Comparison of ENCODE assay signal across 27 cellular contexts in genomic region chr11:125561924-125562323, GRCh38.
"Had no signal": no experiment of that assay in that cellular context is flagged by ENCODE, and none has a peak within 500 bp of the region (broad histone marks: within the 10 kb centered on the region; RNA-seq: fewer than 3 reads in every experiment).

No MANE protein-coding gene starts in this region.

- H3K36me3 ChIP-seq: colonic mucosa, esophagus muscularis mucosa, esophagus squamous epithelium, gastrocnemius medialis, gastroesophageal sphincter, heart left ventricle, heart right ventricle had no signal

- H3K9me3 ChIP-seq: colonic mucosa, esophagus muscularis mucosa, esophagus squamous epithelium, gastrocnemius medialis, gastroesophageal sphincter, heart left ventricle, heart right ventricle had no signal

- DNase-seq: colonic mucosa; cortex of kidney; dermis blood vessel endothelial cell; dorsolateral prefrontal cortex; effector CD4-positive, alpha-beta T cell; effector CD8-positive, alpha-beta T cell; effector memory CD4-positive, alpha-beta T cell; effector memory CD8-positive, alpha-beta T cell; endodermal cell; erythroblast; esophagus squamous epithelium; foreskin fibroblast; foreskin keratinocyte; foreskin melanocyte; gastrocnemius medialis; glutamatergic neuron; head of caudate nucleus; heart left ventricle; heart right ventricle had no signal

- ATAC-seq: effector memory CD8-positive, alpha-beta T cell; esophagus mucosa; foreskin keratinocyte; gastrocnemius medialis; gastroesophageal sphincter; heart left ventricle; heart right ventricle had no signal

- H3K27me3 ChIP-seq: colonic mucosa, dorsolateral prefrontal cortex, esophagus muscularis mucosa, esophagus squamous epithelium, foreskin keratinocyte, gastrocnemius medialis, gastroesophageal sphincter, heart left ventricle, heart right ventricle had no signal

- H3K4me3 ChIP-seq: colonic mucosa, coronary artery, dorsolateral prefrontal cortex, esophagus muscularis mucosa, esophagus squamous epithelium, gastrocnemius medialis, gastroesophageal sphincter, heart left ventricle, heart right ventricle had no signal

- H3K27ac ChIP-seq: colonic mucosa, coronary artery, dorsolateral prefrontal cortex, epithelial cell of prostate, esophagus muscularis mucosa, esophagus squamous epithelium, foreskin keratinocyte, gastrocnemius medialis, gastroesophageal sphincter, heart left ventricle, heart right ventricle had no signal

- FAIRE-seq: colon, endometrium, frontal cortex had no signal

- H3K4me1 ChIP-seq: colonic mucosa, esophagus muscularis mucosa, esophagus squamous epithelium, foreskin keratinocyte, gastrocnemius medialis, gastroesophageal sphincter, heart left ventricle, heart right ventricle had no signal
